Comparison of ENCODE assay signal across 36 cellular contexts in genomic region chr1:167940264-167940663, GRCh38. TPM values are rescaled to one million over a fixed set of nuclear protein-coding genes. Genes with fewer than 3 reads are reported as not detected.
"Had no signal": no experiment of that assay in that cellular context is flagged by ENCODE, and none has a peak within 500 bp of the region (broad histone marks: within the 10 kb centered on the region; RNA-seq: fewer than 3 reads in every experiment).

No MANE protein-coding gene starts in this region.

- H3K36me3 ChIP-seq: ascending aorta, cardiac muscle cell had no signal

- H3K27ac ChIP-seq: ascending aorta, cardiac muscle cell, VCaP had no signal

- H3K27ac Mint-ChIP-seq: activated B cell treated with CpG ODN at 0.5 μM for 24 hours; activated CD4-positive, alpha-beta memory T cell treated with anti-CD3 and anti-CD28 coated beads for 36 hours; activated CD4-positive, alpha-beta T cell treated with anti-CD3 and anti-CD28 coated beads, Interleukin-2, amount 10 ng/mL, durations not matched to agents 24 days and 14 days; activated CD8-positive, alpha-beta T cell treated with anti-CD3 and anti-CD28 coated beads for 36 hours; activated naive CD4-positive, alpha-beta T cell treated with anti-CD3 and anti-CD28 coated beads for 36 hours; activated naive CD8-positive, alpha-beta T cell treated with anti-CD3 and anti-CD28 coated beads, Interleukin-2, amount 10 ng/mL, durations not matched to agents 7 days and 5 days; activated naive CD8-positive, alpha-beta T cell treated with anti-CD3 and anti-CD28 coated beads, Interleukin-2, amount 50 U/mL, for 24 hours; activated T-cell treated with anti-CD3 and anti-CD28 coated beads, Interleukin-2, amount 50 U/mL, for 72 hours; activated T-helper 1 cell treated with anti-CD3 and anti-CD28 coated beads, Interleukin-12 subunit alpha, Interleukin-12 subunit beta, Interleukin-2, Interleukin-4 antibody, amounts not matched to agents 30 ng/mL and 10 ng/mL and 1 ng/mL, durations not matched to agents 14 hours and 24 hours and 36 hours; activated T-helper 17 cell treated with anti-CD3 and anti-CD28 coated beads, Interleukin-2, amount 50 U/mL, for 72 hours; T-helper 1 cell treated with Interleukin-12 subunit alpha and Interleukin-12 subunit beta and Interleukin-4 antibody, amounts not matched to agents 30 μg/mL and 1 μg/mL, for 36 hours; T-helper 2 cell treated with Interferon-gamma antibody and Interleukin-4, amounts not matched to agents 5 μg/mL and 100 μg/mL, for 36 hours had no signal

- ATAC-seq: activated CD8-positive, alpha-beta T cell treated with anti-CD3 and anti-CD28 coated beads for 36 hours; activated naive CD8-positive, alpha-beta T cell treated with anti-CD3 and anti-CD28 coated beads, Interleukin-2, amount 50 U/mL, for 24 hours; activated T-cell treated with anti-CD3 and anti-CD28 coated beads, Interleukin-2, amount 50 U/mL, for 4 hours; activated T-cell treated with anti-CD3 and anti-CD28 coated beads, Interleukin-2, amount 50 U/mL, for 72 hours; activated T-helper 17 cell treated with anti-CD3 and anti-CD28 coated beads, Interleukin-2, amount 50 U/mL, for 72 hours had no signal

- H3K9me3 ChIP-seq: ascending aorta had no signal

- H3K4me3 ChIP-seq: ascending aorta, cardiac muscle cell had no signal

- H3K27me3 ChIP-seq: ascending aorta, cardiac muscle cell had no signal

- H3K9me3 Mint-ChIP-seq: activated naive CD8-positive, alpha-beta T cell treated with anti-CD3 and anti-CD28 coated beads, Interleukin-2, amount 50 U/mL, for 24 hours; activated T-helper 17 cell treated with anti-CD3 and anti-CD28 coated beads, Interleukin-2, amount 50 U/mL, for 72 hours; central memory CD8-positive, alpha-beta T cell had no signal

- DNase-seq: activated B cell treated with CpG ODN at 0.5 μM for 24 hours; activated CD4-positive, alpha-beta memory T cell treated with anti-CD3 and anti-CD28 coated beads for 36 hours; activated CD4-positive, alpha-beta T cell treated with anti-CD3 and anti-CD28 coated beads for 4 hours; activated CD4-positive, alpha-beta T cell treated with anti-CD3 and anti-CD28 coated beads, Interleukin-2, amount 10 ng/mL, durations not matched to agents 24 days and 14 days; activated CD4-positive, alpha-beta T cell treated with anti-CD3 and anti-CD28 coated beads, Interleukin-2, amount 50 U/mL, for 1 hour; activated CD4-positive, alpha-beta T cell treated with anti-CD3 and anti-CD28 coated beads, Interleukin-2, amount 50 U/mL, for 4 hours; activated CD4-positive, CD25-positive, alpha-beta regulatory T cell treated with anti-CD3 and anti-CD28 coated beads, Interleukin-2, amount 50 U/mL, for 72 hours; activated CD8-positive, alpha-beta memory T cell treated with anti-CD3 and anti-CD28 coated beads, Interleukin-2, amount 50 U/mL, for 4 hours; activated CD8-positive, alpha-beta T cell treated with anti-CD3 and anti-CD28 coated beads for 36 hours; activated effector memory CD4-positive, alpha-beta T cell treated with anti-CD3 and anti-CD28 coated beads, Interleukin-2, amount 50 U/mL, for 16 hours; activated gamma-delta T cell treated with Interleukin-2 at 50 U/mL for 16 hours; activated naive CD4-positive, alpha-beta T cell; activated naive CD4-positive, alpha-beta T cell treated with anti-CD3 and anti-CD28 coated beads for 36 hours; activated naive CD4-positive, alpha-beta T cell treated with anti-CD3 and anti-CD28 coated beads, Interleukin-2, amount 50 U/mL, for 16 hours; activated naive CD8-positive, alpha-beta T cell treated with anti-CD3 and anti-CD28 coated beads, Interleukin-2, amount 10 ng/mL, durations not matched to agents 7 days and 5 days; activated naive CD8-positive, alpha-beta T cell treated with anti-CD3 and anti-CD28 coated beads, Interleukin-2, amount 50 U/mL, for 24 hours; activated T-cell treated with anti-CD3 and anti-CD28 coated beads for 4 hours; activated T-cell treated with anti-CD3 and anti-CD28 coated beads, Interleukin-2, amount 50 U/mL, for 1 hour; activated T-cell treated with anti-CD3 and anti-CD28 coated beads, Interleukin-2, amount 50 U/mL, for 4 hours; activated T-cell treated with anti-CD3 and anti-CD28 coated beads, Interleukin-2, amount 50 U/mL, for 72 hours; amygdala; anterior cingulate cortex; caudate nucleus; cerebellar nuclear complex; T-helper 1 cell; T-helper 2 cell; T-helper 9 cell had no signal

- H3K4me1 ChIP-seq: ascending aorta had no signal

RNA-seq across cellular contexts. Expression of gene ADCY10, which starts 26.3 kb away (rescaled TPM):
- total RNA-seq: activated CD8-positive, alpha-beta memory T cell treated with anti-CD3 and anti-CD28 coated beads for 36 hours; activated T-cell treated with anti-CD3 and anti-CD28 coated beads, Interleukin-2, amount 50 U/mL, for 4 hours; activated T-helper 1 cell treated with anti-CD3 and anti-CD28 coated beads, Interleukin-12 subunit alpha, Interleukin-12 subunit beta, Interleukin-2, Interleukin-4 antibody, amounts not matched to agents 30 ng/mL and 10 ng/mL and 1 ng/mL, durations not matched to agents 14 hours and 24 hours and 36 hours had no signal
